8 cellular contexts compared by ENCODE assay signal in genomic region chr10:117461766-117462423, GRCh38.
A peak's percentile ranks its signal among the peaks of the same experiment; 100 is the strongest.
DNase-seq lines count a peak whose midpoint lies in the region; ATAC-seq and TF ChIP-seq lines count a peak whose summit lies in the region.

No MANE protein-coding gene starts in this region.

- H3K4me1 ChIP-seq in mucosa of rectum (ENCODE audit: control insufficient read depth in 2 of 2, insufficient read depth in 2 of 2, low read length in 2 of 2): peaks cover 0 to 2% of the 10 kb centered on the region in 2 donors

- no peak for TF ChIP-seq CTCF in cardiac fibroblast (IDR thresholded peaks at IDR 0.05; ENCODE audit: low read depth, low read length)

- no peak overlapping the region for H3K9ac ChIP-seq in mucosa of rectum (ENCODE audit: low read depth in 1 of 2, low read length in 2 of 2)

- peak overlapping the region; percentile 37 to 48 for H3K27ac ChIP-seq in mucosa of rectum (ENCODE audit: low read depth in 2 of 2, low read length in 2 of 2)

- no peaks in the 10 kb centered on the region for H3K36me3 ChIP-seq in mucosa of rectum (ENCODE audit: control insufficient read depth in 2 of 2, insufficient read depth in 2 of 2, low read length in 2 of 2)

- DNase-seq in AG08395 (ENCODE audit: low spot score): peak; percentile 95
- DNase-seq in LHCN-M2 (ENCODE audit: low read depth): peak; percentile 74
- DNase-seq in cardiac fibroblast (ENCODE audit: low read depth in 2 of 2): peak; percentile 77 to 88
- no peak for DNase-seq in NCI-H446 (lab: John Stamatoyannopoulos, UW)
- DNase-seq in NCI-H1105 treated with DMSO at 0.1 percent for 48 hours (lab: John Stamatoyannopoulos, UW): no peak

- H3K27me3 ChIP-seq in mucosa of rectum (ENCODE audit: control insufficient read depth in 2 of 2, insufficient read depth in 2 of 2, low read length in 2 of 2): no peaks in the 10 kb centered on the region

- ATAC-seq in HG02870 (IDR thresholded peaks at IDR 0.05; ENCODE audit: unreplicated experiment): no peak
- ATAC-seq in GM18511 (IDR thresholded peaks at IDR 0.05; ENCODE audit: unreplicated experiment): no peak

- no peak overlapping the region for H3K4me3 ChIP-seq in cardiac fibroblast (replicated peaks in 1 of 2; ENCODE audit: low read depth in 2 of 2, low read length in 2 of 2)
- H3K4me3 ChIP-seq in mucosa of rectum (ENCODE audit: low read length in 2 of 2): no peak overlapping the region

- peaks cover 0 to 4% of the 10 kb centered on the region in 2 donors for H3K9me3 ChIP-seq in mucosa of rectum (ENCODE audit: control insufficient read depth in 2 of 2, low read length in 2 of 2)

Comparison
In these comparisons a context has a peak if more than half of its experiments do, and no peak if none do; other contexts are left out.
1. DNase-seq: peak in AG08395 (single experiment), LHCN-M2 (single experiment) and cardiac fibroblast (2 of 2); none in NCI-H446 (0 of 2) and NCI-H1105 treated with DMSO at 0.1 percent for 48 hours (single experiment).